ENCODE assay signal across 1 cellular context in genomic region chr11:35036642-35037041, GRCh38.
A peak's percentile ranks its signal among the peaks of the same experiment; 100 is the strongest.
TF ChIP-seq lines count a peak whose summit lies in the region.

No MANE protein-coding gene starts in this region.

TF ChIP-seq in K562, 482 proteins besides CTCF, POLR2A, EP300 and RAD21 (continued from another document and continues in another):
- TF ChIP-seq, protein P1, sequence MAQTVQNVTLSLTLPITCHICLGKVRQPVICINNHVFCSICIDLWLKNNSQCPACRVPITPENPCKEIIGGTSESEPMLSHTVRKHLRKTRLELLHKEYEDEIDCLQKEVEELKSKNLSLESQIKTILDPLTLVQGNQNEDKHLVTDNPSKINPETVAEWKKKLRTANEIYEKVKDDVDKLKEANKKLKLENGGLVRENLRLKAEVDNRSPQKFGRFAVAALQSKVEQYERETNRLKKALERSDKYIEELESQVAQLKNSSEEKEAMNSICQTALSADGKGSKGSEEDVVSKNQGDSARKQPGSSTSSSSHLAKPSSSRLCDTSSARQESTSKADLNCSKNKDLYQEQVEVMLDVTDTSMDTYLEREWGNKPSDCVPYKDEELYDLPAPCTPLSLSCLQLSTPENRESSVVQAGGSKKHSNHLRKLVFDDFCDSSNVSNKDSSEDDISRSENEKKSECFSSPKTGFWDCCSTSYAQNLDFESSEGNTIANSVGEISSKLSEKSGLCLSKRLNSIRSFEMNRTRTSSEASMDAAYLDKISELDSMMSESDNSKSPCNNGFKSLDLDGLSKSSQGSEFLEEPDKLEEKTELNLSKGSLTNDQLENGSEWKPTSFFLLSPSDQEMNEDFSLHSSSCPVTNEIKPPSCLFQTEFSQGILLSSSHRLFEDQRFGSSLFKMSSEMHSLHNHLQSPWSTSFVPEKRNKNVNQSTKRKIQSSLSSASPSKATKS (CRISPR knock-in tag; IDR thresholded peaks at IDR 0.05) = no peak
- no peak for TF ChIP-seq GABPA (tag; conservative IDR thresholded peaks at IDR 0.05; ENCODE audit: low read depth)
- no peak for TF ChIP-seq CBFB (CRISPR knock-in tag; IDR thresholded peaks at IDR 0.05)
- no peak for TF ChIP-seq ATF7 (IDR thresholded peaks at IDR 0.05)
- TF ChIP-seq, protein P2, sequence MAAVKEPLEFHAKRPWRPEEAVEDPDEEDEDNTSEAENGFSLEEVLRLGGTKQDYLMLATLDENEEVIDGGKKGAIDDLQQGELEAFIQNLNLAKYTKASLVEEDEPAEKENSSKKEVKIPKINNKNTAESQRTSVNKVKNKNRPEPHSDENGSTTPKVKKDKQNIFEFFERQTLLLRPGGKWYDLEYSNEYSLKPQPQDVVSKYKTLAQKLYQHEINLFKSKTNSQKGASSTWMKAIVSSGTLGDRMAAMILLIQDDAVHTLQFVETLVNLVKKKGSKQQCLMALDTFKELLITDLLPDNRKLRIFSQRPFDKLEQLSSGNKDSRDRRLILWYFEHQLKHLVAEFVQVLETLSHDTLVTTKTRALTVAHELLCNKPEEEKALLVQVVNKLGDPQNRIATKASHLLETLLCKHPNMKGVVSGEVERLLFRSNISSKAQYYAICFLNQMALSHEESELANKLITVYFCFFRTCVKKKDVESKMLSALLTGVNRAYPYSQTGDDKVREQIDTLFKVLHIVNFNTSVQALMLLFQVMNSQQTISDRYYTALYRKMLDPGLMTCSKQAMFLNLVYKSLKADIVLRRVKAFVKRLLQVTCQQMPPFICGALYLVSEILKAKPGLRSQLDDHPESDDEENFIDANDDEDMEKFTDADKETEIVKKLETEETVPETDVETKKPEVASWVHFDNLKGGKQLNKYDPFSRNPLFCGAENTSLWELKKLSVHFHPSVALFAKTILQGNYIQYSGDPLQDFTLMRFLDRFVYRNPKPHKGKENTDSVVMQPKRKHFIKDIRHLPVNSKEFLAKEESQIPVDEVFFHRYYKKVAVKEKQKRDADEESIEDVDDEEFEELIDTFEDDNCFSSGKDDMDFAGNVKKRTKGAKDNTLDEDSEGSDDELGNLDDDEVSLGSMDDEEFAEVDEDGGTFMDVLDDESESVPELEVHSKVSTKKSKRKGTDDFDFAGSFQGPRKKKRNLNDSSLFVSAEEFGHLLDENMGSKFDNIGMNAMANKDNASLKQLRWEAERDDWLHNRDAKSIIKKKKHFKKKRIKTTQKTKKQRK (IDR thresholded peaks at IDR 0.05; ENCODE audit: borderline replicate concordance, low read depth, low read length) = no peak
- TF ChIP-seq CHAMP1 (IDR thresholded peaks at IDR 0.05) = no peak
- no peak for TF ChIP-seq SNRNP70 (optimal IDR thresholded peaks at IDR 0.05; ENCODE audit: low read depth, low read length)
- no peak for TF ChIP-seq ZNF766 (CRISPR knock-in tag; conservative IDR thresholded peaks at IDR 0.05)
- TF ChIP-seq TRIM28 (IDR thresholded peaks at IDR 0.05) = no peak
- TF ChIP-seq ZNF407 (IDR thresholded peaks at IDR 0.05; ENCODE audit: low read depth) = no peak
- no peak for TF ChIP-seq HMG20B (CRISPR knock-in tag; IDR thresholded peaks at IDR 0.05)
- no peak for TF ChIP-seq SRSF7 (optimal IDR thresholded peaks at IDR 0.05; ENCODE audit: low read depth, low read length)
- no peak for TF ChIP-seq ZNF778 (CRISPR knock-in tag; IDR thresholded peaks at IDR 0.05)
- peak; percentile 87 for TF ChIP-seq CBFA2T3 (IDR thresholded peaks at IDR 0.05)
- TF ChIP-seq ZZZ3 (IDR thresholded peaks at IDR 0.05) = no peak
- no peak for TF ChIP-seq TEAD2 (tag; IDR thresholded peaks at IDR 0.05)
- TF ChIP-seq DPF2 (IDR thresholded peaks at IDR 0.05) = peak; percentile 62
- TF ChIP-seq E2F5 (CRISPR knock-in tag; IDR thresholded peaks at IDR 0.05) = no peak
- TF ChIP-seq ZNF174 (CRISPR knock-in tag; IDR thresholded peaks at IDR 0.05) = no peak
- no peak for TF ChIP-seq BMI1 (IDR thresholded peaks at IDR 0.05; ENCODE audit: low read length)
- no peak for TF ChIP-seq ZBED1 (IDR thresholded peaks at IDR 0.05)
- TF ChIP-seq KAT7 (CRISPR knock-in tag; IDR thresholded peaks at IDR 0.05; ENCODE audit: borderline replicate concordance) = no peak
- no peak for TF ChIP-seq ILF3 (IDR thresholded peaks at IDR 0.05; ENCODE audit: borderline replicate concordance)
- TF ChIP-seq ETV6 (IDR thresholded peaks at IDR 0.05; ENCODE audit: borderline replicate concordance in 1 of 2, low read depth in 2 of 2, low read length in 1 of 2) = no peak
- no peak for TF ChIP-seq ETV6 (CRISPR knock-in tag; IDR thresholded peaks at IDR 0.05; ENCODE audit: borderline replicate concordance)
- TF ChIP-seq KLF13 (tag; IDR thresholded peaks at IDR 0.05; ENCODE audit: borderline replicate concordance, low read depth) = no peak
- TF ChIP-seq TAF7 (tag; IDR thresholded peaks at IDR 0.05) = no peak
- TF ChIP-seq BCLAF1 (IDR thresholded peaks at IDR 0.05; ENCODE audit: borderline replicate concordance in 1 of 2, control insufficient read depth in 1 of 2, low read depth in 2 of 2, low read length in 1 of 2) = no peak
- no peak for TF ChIP-seq HMG20A (CRISPR knock-in tag; conservative IDR thresholded peaks at IDR 0.05)
- no peak for TF ChIP-seq ASH1L (IDR thresholded peaks at IDR 0.05; ENCODE audit: borderline replicate concordance, low read depth, partially characterized antibody)
- TF ChIP-seq CTBP1 (IDR thresholded peaks at IDR 0.05; ENCODE audit: borderline replicate concordance) = no peak
- no peak for TF ChIP-seq ZNF644 (tag; IDR thresholded peaks at IDR 0.05; ENCODE audit: low read depth)
- TF ChIP-seq ESRRA (IDR thresholded peaks at IDR 0.05; ENCODE audit: borderline replicate concordance, low read depth) = no peak
- no peak for TF ChIP-seq MAZ (CRISPR knock-in tag; conservative IDR thresholded peaks at IDR 0.05 in 1 of 2, IDR thresholded peaks at IDR 0.05 in 1 of 2)
- no peak for TF ChIP-seq ZNF561 (CRISPR knock-in tag; conservative IDR thresholded peaks at IDR 0.05)
- TF ChIP-seq PRDM10 (IDR thresholded peaks at IDR 0.05; ENCODE audit: partially characterized antibody) = peak; percentile 62
- no peak for TF ChIP-seq RFX1 (IDR thresholded peaks at IDR 0.05)
- no peak for TF ChIP-seq TFAM (CRISPR knock-in tag; conservative IDR thresholded peaks at IDR 0.05)
- TF ChIP-seq NFXL1 (CRISPR knock-in tag; IDR thresholded peaks at IDR 0.05) = peak; percentile 19; the same call in 1 of the 2 replicates
